Comparison of ENCODE assay signal across 13 cellular contexts in the genomic region with DNA sequence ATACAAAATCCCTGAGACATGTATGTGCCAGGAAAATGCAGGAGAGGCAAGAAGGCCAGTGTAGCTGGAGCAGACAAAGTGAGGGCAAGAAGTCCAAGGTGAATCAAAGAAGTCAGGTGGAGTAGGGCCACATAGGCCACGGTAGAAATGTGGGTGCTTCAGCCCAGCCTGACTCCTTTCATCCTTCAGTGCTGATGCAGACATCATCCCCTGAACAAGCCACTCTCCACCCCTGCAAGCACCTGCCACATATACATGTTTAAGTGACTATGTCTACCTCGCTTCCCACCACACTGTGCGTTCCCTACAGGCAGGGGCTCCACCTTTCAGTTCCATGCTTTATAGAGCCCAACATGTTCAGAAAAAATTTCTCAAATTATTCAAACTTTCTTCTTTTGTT. TPM values are rescaled to one million over a fixed set of nuclear protein-coding genes. Genes with fewer than 3 reads are reported as not detected.
A peak's percentile ranks its signal among the peaks of the same experiment; 100 is the strongest.
DNase-seq lines count a peak whose midpoint lies in the region; ATAC-seq and TF ChIP-seq lines count a peak whose summit lies in the region.
"Had no signal": no experiment of that assay in that cellular context is flagged by ENCODE, and none has a peak within 500 bp of the region (broad histone marks: within the 10 kb centered on the region; RNA-seq: fewer than 3 reads in every experiment).

No MANE protein-coding gene starts in this region.

- in situ Hi-C loops in brain microvascular endothelial cell (cut with HindIII; ENCODE audit: low pct_ligation_motif_present, low sequenced_read_pairs), result no loop called here

- H3K9ac ChIP-seq in BLaER1 treated with 17β-estradiol and CSF1 and Interleukin-3, amounts not matched to agents 10 nM and 100 nM, result no peak overlapping the region
- H3K9ac ChIP-seq: KMS-11 had no signal

- TF ChIP-seq CTCF in ascending aorta (IDR thresholded peaks at IDR 0.05), result no peak
- TF ChIP-seq CTCF in A673 (conservative IDR thresholded peaks at IDR 0.05; ENCODE audit: low read depth, low read length), result no peak
- no peak for TF ChIP-seq CTCF in brain microvascular endothelial cell (IDR thresholded peaks at IDR 0.05; ENCODE audit: low read depth, low read length, missing control alignments)

- H3K4me3 ChIP-seq in BLaER1 treated with 17β-estradiol and CSF1 and Interleukin-3, amounts not matched to agents 10 nM and 100 nM, result no peak overlapping the region
- H3K4me3 ChIP-seq in ascending aorta (no peak overlapping the region), A673 (ENCODE audit: low read depth, low read length, poor library complexity, severe bottlenecking) (no peak overlapping the region), brain microvascular endothelial cell (ENCODE audit: low read depth, low read length) (no peak overlapping the region)
- H3K4me3 ChIP-seq: dorsolateral prefrontal cortex, hepatocyte had no signal

- POLR2A ChIA-PET in A673 (lab: Charles Lee; ENCODE audit: low non-redundant PET), result no interaction called here

- H3K4me2 ChIP-seq in BLaER1 treated with 17β-estradiol and CSF1 and Interleukin-3, amounts not matched to agents 10 nM and 100 nM, result peak overlapping the region; percentile 3 to 88 (median 52); a peak in 17 of 22 replicates
- H3K4me2 ChIP-seq: hepatocyte, KMS-11 had no signal

- no peaks in the 10 kb centered on the region for H3K27me3 ChIP-seq in BLaER1 treated with 17β-estradiol and CSF1 and Interleukin-3, amounts not matched to agents 10 nM and 100 nM
- H3K27me3 ChIP-seq in ascending aorta (no peaks in the 10 kb centered on the region), A673 (replicated peaks; ENCODE audit: insufficient read depth, low read depth, low read length, poor library complexity) (no peaks in the 10 kb centered on the region), brain microvascular endothelial cell (replicated peaks) (no peaks in the 10 kb centered on the region)
- H3K27me3 ChIP-seq: hepatocyte had no signal

- no TSS peak for BruUV-seq in A673 (replicated peaks; lab: Mats Ljungman, UMichigan)

- intact Hi-C loops in ascending aorta (cut with DNase I) (no loop called here), A673 (cut with micrococcal nuclease; ENCODE audit: unreplicated experiment) (no loop called here)

- H3K4me1 ChIP-seq in BLaER1 treated with 17β-estradiol and CSF1 and Interleukin-3, amounts not matched to agents 10 nM and 100 nM, result peaks cover 0 to 89% (median 45%) of the 10 kb centered on the region in 10 experiments; a peak in 18 of 20 replicates
- H3K4me1 ChIP-seq in ascending aorta, result no peaks in the 10 kb centered on the region
- no peaks in the 10 kb centered on the region for H3K4me1 ChIP-seq in A673 (ENCODE audit: insufficient read depth, low read length, poor library complexity, severe bottlenecking)

- H3K36me3 ChIP-seq in BLaER1 treated with 17β-estradiol and CSF1 and Interleukin-3, amounts not matched to agents 10 nM and 100 nM, result peaks cover 0 to 69% (median 0%) of the 10 kb centered on the region in 11 experiments; a peak in 7 of 22 replicates
- no peaks in the 10 kb centered on the region for H3K36me3 ChIP-seq in ascending aorta
- no peaks in the 10 kb centered on the region for H3K36me3 ChIP-seq in A673 (ENCODE audit: insufficient read depth, low read length, poor library complexity, severe bottlenecking)
- H3K36me3 ChIP-seq in brain microvascular endothelial cell (replicated peaks), result no peaks in the 10 kb centered on the region

- no peaks in the 10 kb centered on the region for H3K9me3 ChIP-seq in BLaER1 treated with 17β-estradiol and CSF1 and Interleukin-3, amounts not matched to agents 10 nM and 100 nM (replicated peaks in 1 of 11)
- no peaks in the 10 kb centered on the region for H3K9me3 ChIP-seq in ascending aorta
- H3K9me3 ChIP-seq in A673 (ENCODE audit: low read depth, low read length, poor library complexity, severe bottlenecking), result no peaks in the 10 kb centered on the region

- CTCF ChIA-PET in A673 (lab: Charles Lee), result no interaction called here

- ATAC-seq in GM19025 (IDR thresholded peaks at IDR 0.05; ENCODE audit: low read depth, unreplicated experiment) (peak; percentile 25), HG02571 (IDR thresholded peaks at IDR 0.05; ENCODE audit: unreplicated experiment) (peak; percentile 31), HG03432 (IDR thresholded peaks at IDR 0.05; ENCODE audit: unreplicated experiment) (peak; percentile 52)

- no peak overlapping the region for H3K27ac ChIP-seq in BLaER1 treated with 17β-estradiol and CSF1 and Interleukin-3, amounts not matched to agents 10 nM and 100 nM
- H3K27ac ChIP-seq in ascending aorta (no peak overlapping the region), A673 (ENCODE audit: low read depth, low read length, poor library complexity, severe bottlenecking) (no peak overlapping the region), brain microvascular endothelial cell (no peak overlapping the region)
- H3K27ac ChIP-seq: dorsolateral prefrontal cortex, hepatocyte, KMS-11 had no signal

- H4K20me1 ChIP-seq in BLaER1 treated with 17β-estradiol and CSF1 and Interleukin-3, amounts not matched to agents 10 nM and 100 nM, result peaks cover 0 to 67% (median 0%) of the 10 kb centered on the region in 11 experiments; a peak in 5 of 22 replicates

- DNase-seq in NCI-H69 (lab: John Stamatoyannopoulos, UW) (no peak), ascending aorta (ENCODE audit: low spot score in 2 of 2) (no peak), A673 (ENCODE audit: low spot score) (no peak), brain microvascular endothelial cell (no peak)
- DNase-seq: activated CD4-positive, CD25-positive, alpha-beta regulatory T cell; dorsolateral prefrontal cortex; GDM1 had no signal

RNA-seq across cellular contexts. Expression of a gene that starts 11.7 kb away (rescaled TPM):
- 7.6 TPM for total RNA-seq in ascending aorta
- total RNA-seq in A673 (2021), result 1.9 and 2.3 TPM in 2 replicates

RNA-seq across cellular contexts. Expression of a gene that starts 26.1 kb away (rescaled TPM):
- 6.6 TPM for total RNA-seq in ascending aorta
- 169 and 187 TPM in 2 replicates for total RNA-seq in A673 (2021)

RNA-seq across cellular contexts. Expression of a gene that starts 32.8 kb away (rescaled TPM):
- total RNA-seq in ascending aorta (178 TPM), A673 (2021) (91.3 and 110 TPM in 2 replicates)

RNA-seq across cellular contexts. Expression of a gene that starts 37.1 kb away (rescaled TPM):
- 68.3 TPM for total RNA-seq in ascending aorta
- total RNA-seq in A673 (2021), result 103 and 107 TPM in 2 replicates

Comparison
In these comparisons a context has a peak if more than half of its experiments do, and no peak if none do; other contexts are left out.
1. RNA of a gene that starts 26.1 kb away (total RNA-seq): 169 to 187 TPM in A673; 6.6 TPM in ascending aorta (single experiment); every median in the first group is over 10 times any median in the second.
2. Peak in every context shown above with its lines, with median percentiles within 50 percentile points of each other: ATAC-seq.